In genomic region chr1:43358121-43358745, GRCh38 we compare ENCODE assay signal across 1 cellular context.
TF ChIP-seq lines count a peak whose summit lies in the region.

No MANE protein-coding gene starts in this region.

TF ChIP-seq in WTC11, 78 proteins besides CTCF, POLR2A, EP300 and RAD21 (continued from another document):
- TF ChIP-seq CDX4 (CRISPR knock-in tag; IDR thresholded peaks at IDR 0.05; ENCODE audit: borderline replicate concordance) (no peak), HMGXB4 (CRISPR knock-in tag; IDR thresholded peaks at IDR 0.05) (peak; percentile 56; the same call in 1 of the 2 replicates), USF1 (CRISPR knock-in tag; IDR thresholded peaks at IDR 0.05) (peak; percentile 51), ERG (CRISPR knock-in tag; IDR thresholded peaks at IDR 0.05) (peak; percentile 73; the same call in 1 of the 2 replicates), CBFB (CRISPR knock-in tag; IDR thresholded peaks at IDR 0.05; ENCODE audit: low read depth) (no peak), FOXP1 (CRISPR knock-in tag; IDR thresholded peaks at IDR 0.05; ENCODE audit: borderline replicate concordance) (0 out of 2 replicates have a peak, but pooled peaks have one; percentile 27), GTF2I (CRISPR knock-in tag; conservative IDR thresholded peaks at IDR 0.05) (no peak), EMX1 (CRISPR knock-in tag; IDR thresholded peaks at IDR 0.05) (peak; percentile 56; the same call in 1 of the 2 replicates), CREM (CRISPR knock-in tag; IDR thresholded peaks at IDR 0.05) (peak; percentile 6; the same call in 1 of the 2 replicates), MAX (CRISPR knock-in tag; IDR thresholded peaks at IDR 0.05) (0 out of 2 replicates have a peak, but pooled peaks have one; percentile 9), JUN (CRISPR knock-in tag; IDR thresholded peaks at IDR 0.05) (no peak), MXD4 (CRISPR knock-in tag; IDR thresholded peaks at IDR 0.05; ENCODE audit: borderline replicate concordance) (no peak), CREB1 (CRISPR knock-in tag; IDR thresholded peaks at IDR 0.05) (0 out of 2 replicates have a peak, but pooled peaks have one; percentile 3), NFYB (CRISPR knock-in tag; conservative IDR thresholded peaks at IDR 0.05; ENCODE audit: low read depth) (no peak), SP1 (CRISPR knock-in tag; conservative IDR thresholded peaks at IDR 0.05) (peak; percentile 12)
